Comparison of ENCODE assay signal across 12 cellular contexts in the genomic region with DNA sequence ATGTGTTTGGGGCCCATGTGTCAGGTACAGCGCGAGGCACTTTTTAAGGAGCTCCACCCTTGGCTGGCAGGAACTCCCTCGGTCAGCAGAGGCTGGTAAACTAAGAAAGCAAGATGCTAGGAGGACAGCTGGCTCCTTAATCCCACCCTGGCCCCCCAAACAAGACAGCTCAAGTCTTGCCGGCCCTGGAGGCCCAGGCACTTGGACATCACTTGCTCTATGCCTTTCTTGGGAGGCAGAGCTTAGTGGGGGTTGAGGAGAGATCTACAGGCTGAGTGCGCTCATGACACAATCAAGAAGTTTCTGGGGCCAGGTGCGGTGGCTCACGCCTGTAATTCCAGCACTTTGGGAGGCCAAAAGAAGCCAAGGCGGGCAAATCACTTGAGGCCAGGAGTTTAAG.
DNase-seq lines count a peak whose midpoint lies in the region; ATAC-seq and TF ChIP-seq lines count a peak whose summit lies in the region.
"Had no signal": no experiment of that assay in that cellular context is flagged by ENCODE, and none has a peak within 500 bp of the region (broad histone marks: within the 10 kb centered on the region; RNA-seq: fewer than 3 reads in every experiment).

No MANE protein-coding gene starts in this region.

- H3K36me3 Mint-ChIP-seq in activated naive CD8-positive, alpha-beta T cell treated with anti-CD3 and anti-CD28 coated beads, Interleukin-2, amount 50 U/mL, for 24 hours (ENCODE audit: low read depth): peaks cover 11% of the 10 kb centered on the region
- peaks cover 0 to 14% (median 0%) of the 10 kb centered on the region in 5 donors for H3K36me3 Mint-ChIP-seq in naive thymus-derived CD4-positive, alpha-beta T cell
- H3K36me3 Mint-ChIP-seq in glutamatergic neuron (ENCODE audit: unreplicated experiment): no peaks in the 10 kb centered on the region

- H3K27me3 Mint-ChIP-seq in activated naive CD8-positive, alpha-beta T cell treated with anti-CD3 and anti-CD28 coated beads, Interleukin-2, amount 50 U/mL, for 24 hours: no peaks in the 10 kb centered on the region
- no peaks in the 10 kb centered on the region for H3K27me3 Mint-ChIP-seq in naive thymus-derived CD4-positive, alpha-beta T cell
- H3K27me3 Mint-ChIP-seq in glutamatergic neuron (ENCODE audit: unreplicated experiment): no peaks in the 10 kb centered on the region

- H3K27ac Mint-ChIP-seq in activated naive CD8-positive, alpha-beta T cell treated with anti-CD3 and anti-CD28 coated beads, Interleukin-2, amount 50 U/mL, for 24 hours: peak overlapping the region; percentile 89
- H3K27ac Mint-ChIP-seq in naive thymus-derived CD4-positive, alpha-beta T cell: peak overlapping the region; percentile 86 to 98 (median 94)
- no peak overlapping the region for H3K27ac Mint-ChIP-seq in glutamatergic neuron (ENCODE audit: unreplicated experiment)

- no peaks in the 10 kb centered on the region for H3K9me3 ChIP-seq in heart left ventricle
- no peaks in the 10 kb centered on the region for H3K9me3 ChIP-seq in naive thymus-derived CD4-positive, alpha-beta T cell (ENCODE audit: control insufficient read depth in 2 of 3, low read length in 3 of 3)
- H3K9me3 ChIP-seq in upper lobe of right lung: no peaks in the 10 kb centered on the region

- no peak for ATAC-seq in heart left ventricle
- ATAC-seq in left ventricle myocardium superior: no peak
- no peak for ATAC-seq in activated naive CD8-positive, alpha-beta T cell treated with anti-CD3 and anti-CD28 coated beads, Interleukin-2, amount 50 U/mL, for 24 hours
- ATAC-seq in naive thymus-derived CD4-positive, alpha-beta T cell: no peak
- ATAC-seq in upper lobe of right lung: no peak

- no peaks in the 10 kb centered on the region for H3K9me3 Mint-ChIP-seq in activated naive CD8-positive, alpha-beta T cell treated with anti-CD3 and anti-CD28 coated beads, Interleukin-2, amount 50 U/mL, for 24 hours
- H3K9me3 Mint-ChIP-seq in naive thymus-derived CD4-positive, alpha-beta T cell: peaks cover 0 to 1% (median 0%) of the 10 kb centered on the region in 11 donors
- H3K9me3 Mint-ChIP-seq in glutamatergic neuron (ENCODE audit: unreplicated experiment): no peaks in the 10 kb centered on the region

- intact Hi-C loops in heart left ventricle (cut with DNase I) (loop anchor here in 2 of 10 donors (5.0 kb wide), 1 partner anchor 130 kb away; no protein-coding TSS in a partner anchor), left ventricle myocardium superior (cut with micrococcal nuclease) (no loop called here), upper lobe of right lung (cut with DNase I) (loop anchor here (5.0 kb wide), 1 partner anchor 35 kb away; no protein-coding TSS in a partner anchor)
- intact Hi-C loops in naive thymus-derived CD4-positive, alpha-beta T cell (cut with micrococcal nuclease): loop anchor here (1.0 to 2.0 kb wide), 3 partner anchors 8 to 131 kb away; no protein-coding TSS in a partner anchor

- H3K27ac ChIP-seq in heart left ventricle: peak overlapping the region in 9 of 12 donors; percentile 15 to 98 (median 82)
- peak overlapping the region; percentile 61 for H3K27ac ChIP-seq in naive thymus-derived CD4-positive, alpha-beta T cell (ENCODE audit: low read depth, low read length)
- H3K27ac ChIP-seq in upper lobe of right lung: peak overlapping the region; percentile 12

- peaks cover 92% of the 10 kb centered on the region for H3K4me1 Mint-ChIP-seq in activated naive CD8-positive, alpha-beta T cell treated with anti-CD3 and anti-CD28 coated beads, Interleukin-2, amount 50 U/mL, for 24 hours
- H3K4me1 Mint-ChIP-seq in naive thymus-derived CD4-positive, alpha-beta T cell: peaks cover 75 to 99% (median 97%) of the 10 kb centered on the region in 7 donors
- H3K4me1 Mint-ChIP-seq in glutamatergic neuron (ENCODE audit: low read depth, unreplicated experiment): no peaks in the 10 kb centered on the region

- WGBS in heart left ventricle, 4 donors: 94 to 97% (median 95%) methylated on average over 8 of the region's 8 CpGs

- H3K4me3 ChIP-seq in heart left ventricle: no peak overlapping the region
- H3K4me3 ChIP-seq in naive thymus-derived CD4-positive, alpha-beta T cell (ENCODE audit: low read length): no peak overlapping the region
- H3K4me3 ChIP-seq in upper lobe of right lung: no peak overlapping the region
- H3K4me3 ChIP-seq: K562, lung had no signal

- TF ChIP-seq POLR2A in heart left ventricle (IDR thresholded peaks at IDR 0.05): no peak

- CTCF ChIA-PET in naive thymus-derived CD4-positive, alpha-beta T cell (lab: Charles Lee): interaction anchor here (0.6 to 2.8 kb wide), 9 partner anchors 10 to 117 kb away, joined by 3 to 18 read pairs (median 4); no protein-coding TSS in a partner anchor

- H3K4me1 ChIP-seq in heart left ventricle: peaks cover 11 to 98% (median 83%) of the 10 kb centered on the region in 12 donors
- peaks cover 20 to 76% of the 10 kb centered on the region in 2 donors for H3K4me1 ChIP-seq in naive thymus-derived CD4-positive, alpha-beta T cell (ENCODE audit: control insufficient read depth in 2 of 2, insufficient read depth in 2 of 2, low read length in 2 of 2)
- H3K4me1 ChIP-seq in upper lobe of right lung: peaks cover 63% of the 10 kb centered on the region

- DNase-seq in heart left ventricle: no peak
- no peak for DNase-seq in left ventricle myocardium superior
- DNase-seq in activated naive CD8-positive, alpha-beta T cell treated with anti-CD3 and anti-CD28 coated beads, Interleukin-2, amount 50 U/mL, for 24 hours: no peak
- DNase-seq in naive thymus-derived CD4-positive, alpha-beta T cell: no peak
- DNase-seq in upper lobe of right lung: no peak
- DNase-seq in glutamatergic neuron: no peak
- DNase-seq in NCI-H187 (lab: John Stamatoyannopoulos, UW): no peak
- DNase-seq in GM19240 (ENCODE audit: insufficient read length, low spot score): no peak
- DNase-seq: NCI-H1694, NCI-H526 had no signal

- H3K36me3 ChIP-seq in heart left ventricle (peaks cover 0 to 11% (median 0%) of the 10 kb centered on the region in 9 donors), upper lobe of right lung (peaks cover 5% of the 10 kb centered on the region)
- peaks cover 0 to 4% (median 0%) of the 10 kb centered on the region in 3 experiments for H3K36me3 ChIP-seq in naive thymus-derived CD4-positive, alpha-beta T cell (ENCODE audit: control insufficient read depth in 2 of 3, insufficient read depth in 3 of 3, low read length in 3 of 3)

- H3K4me3 Mint-ChIP-seq in activated naive CD8-positive, alpha-beta T cell treated with anti-CD3 and anti-CD28 coated beads, Interleukin-2, amount 50 U/mL, for 24 hours: no peak overlapping the region
- H3K4me3 Mint-ChIP-seq in naive thymus-derived CD4-positive, alpha-beta T cell: peak overlapping the region in 9 of 10 donors; percentile 52 to 89 (median 78)
- no peak overlapping the region for H3K4me3 Mint-ChIP-seq in glutamatergic neuron (ENCODE audit: unreplicated experiment)

- H3K27me3 ChIP-seq in heart left ventricle (no peaks in the 10 kb centered on the region), upper lobe of right lung (no peaks in the 10 kb centered on the region)
- H3K27me3 ChIP-seq in naive thymus-derived CD4-positive, alpha-beta T cell (ENCODE audit: control insufficient read depth in 2 of 2, insufficient read depth in 2 of 2, low read length in 2 of 2): no peaks in the 10 kb centered on the region

- POLR2A ChIA-PET in naive thymus-derived CD4-positive, alpha-beta T cell (lab: Charles Lee): interaction anchor here (0.5 to 17.1 kb wide), 7 partner anchors 10 to 130 kb away, joined by 3 to 547 read pairs (median 7); no protein-coding TSS in a partner anchor

- TF ChIP-seq CTCF in heart left ventricle (IDR thresholded peaks at IDR 0.05): no peak
- no peak for TF ChIP-seq CTCF in upper lobe of right lung (IDR thresholded peaks at IDR 0.05)
- no peak for TF ChIP-seq CTCF in glutamatergic neuron (IDR thresholded peaks at IDR 0.05; ENCODE audit: partially characterized antibody, unreplicated experiment)

Comparison
In these comparisons a context has a peak if more than half of its experiments do, and no peak if none do; other contexts are left out.
1. H3K27ac ChIP-seq: peak in every context shown above with its lines; median percentile 82 in heart left ventricle; 61 in naive thymus-derived CD4-positive, alpha-beta T cell; 12 in upper lobe of right lung.
2. H3K4me3 Mint-ChIP-seq: peak in naive thymus-derived CD4-positive, alpha-beta T cell (9 of 10); none in activated naive CD8-positive, alpha-beta T cell treated with anti-CD3 and anti-CD28 coated beads, Interleukin-2, amount 50 U/mL, for 24 hours (single experiment) and glutamatergic neuron (single experiment).